Comparison of ENCODE assay signal across 19 cellular contexts in the genomic region with DNA sequence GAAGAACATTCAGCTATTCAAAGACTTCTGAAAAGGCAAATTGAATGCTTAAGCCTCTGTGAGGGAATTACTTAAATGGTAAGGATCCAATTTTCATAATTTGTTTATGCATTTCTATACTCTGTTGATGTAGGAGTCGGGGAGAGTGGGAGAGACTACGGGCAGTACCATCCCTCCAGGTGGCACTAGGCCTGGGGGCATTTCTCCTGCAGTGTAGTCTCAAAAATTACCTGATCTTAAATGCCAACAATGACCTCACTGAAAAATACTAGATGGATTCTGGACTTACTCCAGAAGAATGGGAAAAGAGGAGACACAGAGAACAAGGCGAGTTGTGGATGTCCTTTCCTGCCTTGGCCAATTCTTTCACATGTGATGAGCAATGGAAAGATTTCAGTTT.
"Had no signal": no experiment of that assay in that cellular context is flagged by ENCODE, and none has a peak within 500 bp of the region (broad histone marks: within the 10 kb centered on the region; RNA-seq: fewer than 3 reads in every experiment).

No MANE protein-coding gene starts in this region.

- DNase-seq: activated CD4-positive, alpha-beta memory T cell treated with anti-CD3 and anti-CD28 coated beads, Interleukin-2, amount 10 ng/mL, durations not matched to agents 7 days and 5 days; activated CD4-positive, alpha-beta T cell treated with anti-CD3 and anti-CD28 coated beads for 36 hours; activated CD8-positive, alpha-beta memory T cell treated with anti-CD3 and anti-CD28 coated beads, Interleukin-2, amount 10 ng/mL, durations not matched to agents 7 days and 5 days; activated naive CD4-positive, alpha-beta T cell treated with Interleukin-2 at 50 U/mL for 16 hours; activated naive CD8-positive, alpha-beta T cell treated with anti-CD3 and anti-CD28 coated beads, Interleukin-2, amount 10 ng/mL, durations not matched to agents 7 days and 5 days; amygdala; colonic mucosa; foreskin keratinocyte; head of caudate nucleus; kidney; posterior cingulate gyrus; stimulated activated naive CD8-positive, alpha-beta T cell treated with anti-CD3 and anti-CD28 coated beads, Interleukin-15, amount 100 ng/mL, for 72 hours; T-helper 2 cell had no signal

- H3K27ac ChIP-seq: colonic mucosa, foreskin keratinocyte, suprapubic skin, vagina had no signal

- H3K4me3 Mint-ChIP-seq: activated CD4-positive, alpha-beta memory T cell treated with anti-CD3 and anti-CD28 coated beads, Interleukin-2, amount 10 ng/mL, durations not matched to agents 7 days and 5 days; activated CD4-positive, alpha-beta T cell treated with anti-CD3 and anti-CD28 coated beads for 36 hours; activated CD8-positive, alpha-beta memory T cell treated with anti-CD3 and anti-CD28 coated beads, Interleukin-2, amount 10 ng/mL, durations not matched to agents 7 days and 5 days; activated naive CD8-positive, alpha-beta T cell treated with anti-CD3 and anti-CD28 coated beads, Interleukin-2, amount 10 ng/mL, durations not matched to agents 7 days and 5 days; activated T-helper 17 cell treated with anti-CD3 and anti-CD28 coated beads, Interleukin-2, amount 50 U/mL, for 72 hours; natural killer cell treated with Interleukin-12 subunit alpha and Interleukin-12 subunit beta and Interleukin-15 and Interleukin-18, amount 100 ng/mL, for 72 hours; stimulated activated naive CD8-positive, alpha-beta T cell treated with anti-CD3 and anti-CD28 coated beads, Interleukin-15, amount 100 ng/mL, for 72 hours; WTC11 had no signal

- H3K4me1 Mint-ChIP-seq: activated CD4-positive, alpha-beta memory T cell treated with anti-CD3 and anti-CD28 coated beads, Interleukin-2, amount 10 ng/mL, durations not matched to agents 7 days and 5 days; activated CD4-positive, alpha-beta T cell treated with anti-CD3 and anti-CD28 coated beads for 36 hours; activated naive CD8-positive, alpha-beta T cell treated with anti-CD3 and anti-CD28 coated beads, Interleukin-2, amount 10 ng/mL, durations not matched to agents 7 days and 5 days; stimulated activated naive CD8-positive, alpha-beta T cell treated with anti-CD3 and anti-CD28 coated beads, Interleukin-15, amount 100 ng/mL, for 72 hours had no signal

- H3K9me3 ChIP-seq: colonic mucosa, suprapubic skin, vagina had no signal

- H3K27me3 ChIP-seq: colonic mucosa, foreskin keratinocyte, suprapubic skin, vagina had no signal

- H3K27me3 Mint-ChIP-seq: activated CD4-positive, alpha-beta memory T cell treated with anti-CD3 and anti-CD28 coated beads, Interleukin-2, amount 10 ng/mL, durations not matched to agents 7 days and 5 days; activated CD4-positive, alpha-beta T cell treated with anti-CD3 and anti-CD28 coated beads for 36 hours; activated CD8-positive, alpha-beta memory T cell treated with anti-CD3 and anti-CD28 coated beads, Interleukin-2, amount 10 ng/mL, durations not matched to agents 7 days and 5 days; activated T-helper 17 cell treated with anti-CD3 and anti-CD28 coated beads, Interleukin-2, amount 50 U/mL, for 72 hours; natural killer cell treated with Interleukin-12 subunit alpha and Interleukin-12 subunit beta and Interleukin-15 and Interleukin-18, amount 100 ng/mL, for 72 hours; stimulated activated naive CD8-positive, alpha-beta T cell treated with anti-CD3 and anti-CD28 coated beads, Interleukin-15, amount 100 ng/mL, for 72 hours had no signal

- H3K4me1 ChIP-seq: colonic mucosa, foreskin keratinocyte had no signal

- H3K27ac Mint-ChIP-seq: activated CD4-positive, alpha-beta memory T cell treated with anti-CD3 and anti-CD28 coated beads, Interleukin-2, amount 10 ng/mL, durations not matched to agents 7 days and 5 days; activated CD4-positive, alpha-beta T cell treated with anti-CD3 and anti-CD28 coated beads for 36 hours; activated CD8-positive, alpha-beta memory T cell treated with anti-CD3 and anti-CD28 coated beads, Interleukin-2, amount 10 ng/mL, durations not matched to agents 7 days and 5 days; activated naive CD8-positive, alpha-beta T cell treated with anti-CD3 and anti-CD28 coated beads, Interleukin-2, amount 10 ng/mL, durations not matched to agents 7 days and 5 days; activated T-helper 17 cell treated with anti-CD3 and anti-CD28 coated beads, Interleukin-2, amount 50 U/mL, for 72 hours; natural killer cell treated with Interleukin-12 subunit alpha and Interleukin-12 subunit beta and Interleukin-15 and Interleukin-18, amount 100 ng/mL, for 72 hours; stimulated activated naive CD8-positive, alpha-beta T cell treated with anti-CD3 and anti-CD28 coated beads, Interleukin-15, amount 100 ng/mL, for 72 hours had no signal

- H3K36me3 Mint-ChIP-seq: activated CD8-positive, alpha-beta memory T cell treated with anti-CD3 and anti-CD28 coated beads, Interleukin-2, amount 10 ng/mL, durations not matched to agents 7 days and 5 days; natural killer cell treated with Interleukin-12 subunit alpha and Interleukin-12 subunit beta and Interleukin-15 and Interleukin-18, amount 100 ng/mL, for 72 hours; WTC11 had no signal

- H3K4me3 ChIP-seq: colonic mucosa, lung, suprapubic skin, vagina had no signal

- H3K9me3 Mint-ChIP-seq: activated CD4-positive, alpha-beta memory T cell treated with anti-CD3 and anti-CD28 coated beads, Interleukin-2, amount 10 ng/mL, durations not matched to agents 7 days and 5 days; activated naive CD8-positive, alpha-beta T cell treated with anti-CD3 and anti-CD28 coated beads, Interleukin-2, amount 10 ng/mL, durations not matched to agents 7 days and 5 days; activated T-helper 17 cell treated with anti-CD3 and anti-CD28 coated beads, Interleukin-2, amount 50 U/mL, for 72 hours; natural killer cell treated with Interleukin-12 subunit alpha and Interleukin-12 subunit beta and Interleukin-15 and Interleukin-18, amount 100 ng/mL, for 72 hours; stimulated activated naive CD8-positive, alpha-beta T cell treated with anti-CD3 and anti-CD28 coated beads, Interleukin-15, amount 100 ng/mL, for 72 hours; WTC11 had no signal

- H3K36me3 ChIP-seq: colonic mucosa, suprapubic skin, vagina had no signal
